8 cellular contexts compared by ENCODE assay signal in the genomic region with DNA sequence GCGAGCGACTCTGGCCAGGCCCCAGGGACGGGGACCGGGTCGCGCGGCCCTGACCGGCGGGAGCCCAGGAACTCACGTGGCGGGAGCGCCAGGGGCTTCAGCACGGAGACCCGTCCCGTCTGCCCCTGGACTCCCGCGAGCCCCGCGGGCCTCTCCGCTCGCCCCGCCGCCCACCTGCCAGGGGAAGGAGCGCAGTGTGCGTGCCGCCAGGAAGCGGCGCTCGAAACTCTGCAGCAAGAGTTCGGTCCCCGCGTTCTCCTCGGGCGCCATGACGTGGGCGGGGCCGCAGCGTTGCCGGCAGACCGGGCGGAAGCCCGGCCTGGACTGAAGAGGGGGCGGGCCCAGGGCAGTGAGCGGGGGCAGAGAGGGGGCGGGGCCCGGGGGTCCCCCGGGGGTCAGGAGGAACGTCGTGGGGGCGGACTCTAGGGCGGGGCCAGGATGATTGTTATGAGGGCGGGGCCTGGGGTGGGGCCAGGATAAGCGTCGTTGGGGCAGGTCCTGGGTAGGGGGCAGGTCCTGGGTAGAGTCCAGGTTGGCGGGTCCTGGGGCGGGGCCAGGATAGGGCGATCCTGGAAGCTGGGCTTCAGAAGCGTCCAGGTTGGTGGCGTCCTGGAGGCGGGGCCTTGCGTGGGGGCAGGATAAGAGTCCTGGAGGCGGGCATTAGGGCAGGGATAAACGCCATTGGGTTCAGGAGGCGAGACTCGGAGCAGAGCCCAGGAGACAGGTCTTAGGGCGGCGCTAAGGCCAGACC. TPM values are rescaled to one million over a fixed set of nuclear protein-coding genes. Genes with fewer than 3 reads are reported as not detected.
DNase-seq lines count a peak whose midpoint lies in the region; ATAC-seq and TF ChIP-seq lines count a peak whose summit lies in the region.
"Not testable (repeated sequence)": the region's sequence is repeated elsewhere in the genome, so short reads cannot be mapped to it uniquely, and the experiment has no call there.

A gene with protein sequence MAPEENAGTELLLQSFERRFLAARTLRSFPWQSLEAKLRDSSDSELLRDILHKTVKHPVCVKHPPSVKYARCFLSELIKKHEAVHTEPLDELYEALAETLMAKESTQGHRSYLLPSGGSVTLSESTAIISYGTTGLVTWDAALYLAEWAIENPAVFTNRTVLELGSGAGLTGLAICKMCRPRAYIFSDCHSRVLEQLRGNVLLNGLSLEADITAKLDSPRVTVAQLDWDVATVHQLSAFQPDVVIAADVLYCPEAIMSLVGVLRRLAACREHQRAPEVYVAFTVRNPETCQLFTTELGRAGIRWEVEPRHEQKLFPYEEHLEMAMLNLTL (minus strand): TSS at position 326 of the 751 bp plus-strand sequence. CDS start 56 bp downstream, at position 270.

- TF ChIP-seq POLR2A in spleen (IDR thresholded peaks at IDR 0.05), result not testable (repeated sequence)

- H3K27ac Mint-ChIP-seq in activated B cell treated with CpG ODN at 0.5 μM for 24 hours, result peak within 1 kb of the TSS; percentile 96

- not testable (repeated sequence) for H3K9me3 Mint-ChIP-seq in activated B cell treated with CpG ODN at 0.5 μM for 24 hours

- H3K27ac ChIP-seq in spleen, result peak within 1 kb of the TSS; percentile 70 to 92 (median 85)

- peak; percentile 95 for ATAC-seq in GM19025 (IDR thresholded peaks at IDR 0.05; ENCODE audit: low read depth, unreplicated experiment)
- peak; percentile 97 for ATAC-seq in HG03280 (IDR thresholded peaks at IDR 0.05; ENCODE audit: unreplicated experiment)
- ATAC-seq in activated B cell treated with CpG ODN at 0.5 μM for 24 hours (ENCODE audit: low read depth), result peak; percentile 99

- 0 to 1% (median 0%) methylated on average over 24 to 67 of the region's 67 CpGs for WGBS in spleen, 5 donors

- CTCF ChIA-PET in AG04449 (lab: Yijun Ruan, JAX); activated B cell treated with CpG ODN at 0.5 μM for 24 hours (lab: Charles Lee): not testable (repeated sequence)

- intact Hi-C loops in activated B cell treated with CpG ODN at 0.5 μM for 24 hours (cut with micrococcal nuclease), result loop anchor here (1.0 to 5.0 kb wide), 5 partner anchors 25 to 790 kb away; a partner anchor contains a TSS
- intact Hi-C loops in spleen (cut with DNase I; ENCODE audit: low total_unique reads), result not testable (repeated sequence)

- not testable (repeated sequence) for H3K36me3 ChIP-seq in spleen

- not testable (repeated sequence) for H3K4me1 Mint-ChIP-seq in activated B cell treated with CpG ODN at 0.5 μM for 24 hours

- H3K27me3 Mint-ChIP-seq in activated B cell treated with CpG ODN at 0.5 μM for 24 hours, result not testable (repeated sequence)

- POLR2A ChIA-PET in AG04449 (lab: Yijun Ruan, JAX), result interaction anchor here (0.6 kb wide), 1 partner anchor 12 kb away, joined by 3 read pairs; no protein-coding TSS in a partner anchor
- POLR2A ChIA-PET in activated B cell treated with CpG ODN at 0.5 μM for 24 hours (lab: Charles Lee), result interaction anchor here (0.5 to 1.6 kb wide), 6 partner anchors 26 to 1834 kb away, joined by 3 to 10 read pairs (median 7); a partner anchor contains a TSS

- H3K27me3 ChIP-seq in spleen (replicated peaks in 1 of 7), result not testable (repeated sequence)

- H3K36me3 Mint-ChIP-seq in activated B cell treated with CpG ODN at 0.5 μM for 24 hours (ENCODE audit: low read depth), result not testable (repeated sequence)

- TF ChIP-seq CTCF in AG04449 (IDR thresholded peaks at IDR 0.05; ENCODE audit: insufficient read depth, low read length, missing control alignments); activated B cell treated with CpG ODN at 0.5 μM for 24 hours (IDR thresholded peaks at IDR 0.05): not testable (repeated sequence)
- TF ChIP-seq CTCF in spleen (IDR thresholded peaks at IDR 0.05 in 8 of 11, conservative IDR thresholded peaks at IDR 0.05 in 3 of 11), result peak in 1 of 11 experiments; percentile 11

- H3K9me3 ChIP-seq in spleen, result not testable (repeated sequence)

- H3K4me3 ChIP-seq in AG04449 (ENCODE audit: low read depth, low read length) (peak within 1 kb of the TSS; percentile 68), spleen (peak within 1 kb of the TSS; percentile 73 to 93 (median 84))

- H3K4me3 Mint-ChIP-seq in activated B cell treated with CpG ODN at 0.5 μM for 24 hours, result peak within 1 kb of the TSS; percentile 93

- DNase-seq in AG04449 (ENCODE audit: low read depth, low spot score), result peak; percentile 97
- peak; percentile 99 for DNase-seq in NCI-H345 (lab: John Stamatoyannopoulos, UW)
- peak; percentile 96 for DNase-seq in activated B cell treated with CpG ODN at 0.5 μM for 24 hours
- peak; percentile 100 for DNase-seq in cerebellar cortex (ENCODE audit: low spot score)
- peak; percentile 99 for DNase-seq in iris pigment epithelial cell (ENCODE audit: low read depth)
- DNase-seq in spleen, result peak; percentile 99

- peaks cover 0 to 16% (median 8%) of the 10 kb centered on the region in 6 donors for H3K4me1 ChIP-seq in spleen

RNA-seq across cellular contexts. Expression of the gene that starts here (rescaled TPM):
- total RNA-seq in activated B cell treated with CpG ODN at 0.5 μM for 24 hours (14.9 and 15.3 TPM in 2 replicates), spleen (10 to 100 TPM in 1 of 7 donors, 1 to 10 TPM in 6; 5.8 to 11.7 (median 7.6) TPM)
- polyA plus RNA-seq in spleen, result 1 to 10 TPM; 4.5 to 7.8 (median 6.7) TPM

Comparison
In these comparisons a context has a peak if more than half of its experiments do, and no peak if none do; other contexts are left out.
1. Peak in every context shown above with its lines: DNase-seq, ATAC-seq, H3K4me3 ChIP-seq and H3K27ac ChIP-seq.